10 cellular contexts compared by ENCODE assay signal in the genomic region with DNA sequence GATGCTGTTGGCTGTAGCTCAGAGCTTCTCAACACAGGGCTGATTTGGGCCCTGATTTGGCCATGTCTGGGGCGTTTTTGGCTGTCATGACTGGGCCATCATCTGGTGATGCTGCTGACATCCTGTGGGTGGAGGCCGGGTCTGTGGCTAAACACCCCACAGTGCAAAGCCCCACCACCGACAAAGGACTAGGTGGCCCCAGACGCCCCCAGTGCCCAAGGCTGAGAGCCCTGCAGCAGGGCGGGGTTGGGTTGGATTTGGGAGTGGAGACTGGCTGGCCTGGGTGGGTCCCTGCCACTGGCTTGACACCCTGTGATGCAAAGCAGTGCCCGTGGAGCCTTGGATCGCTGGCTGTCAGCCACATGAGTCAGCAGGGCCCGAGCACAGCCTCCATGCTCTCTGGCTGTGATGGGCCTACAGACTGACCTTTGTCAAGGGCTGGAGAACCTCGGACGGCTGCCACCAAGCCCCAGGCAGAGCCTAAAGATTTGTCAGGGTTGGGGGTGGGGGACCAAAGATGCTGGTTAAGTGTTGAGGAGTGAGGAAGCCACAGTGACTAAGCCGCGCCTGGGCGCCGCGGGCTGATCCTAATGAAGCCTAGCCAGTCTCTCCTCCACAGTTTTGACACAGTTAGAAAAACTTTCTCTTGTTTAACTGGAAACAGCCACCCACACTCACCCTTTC. TPM values are rescaled to one million over a fixed set of nuclear protein-coding genes. Genes with fewer than 3 reads are reported as not detected.
DNase-seq lines count a peak whose midpoint lies in the region; ATAC-seq and TF ChIP-seq lines count a peak whose summit lies in the region.
"Had no signal": no experiment of that assay in that cellular context is flagged by ENCODE, and none has a peak within 500 bp of the region (broad histone marks: within the 10 kb centered on the region; RNA-seq: fewer than 3 reads in every experiment).

No MANE protein-coding gene starts in this region.

- WGBS in esophagus squamous epithelium, 2 donors: 49 to 73% methylated on average over 3 to 12 of the region's 15 CpGs
- 15 to 24% methylated on average over 15 of the region's 15 CpGs for WGBS in aorta, 2 donors

- DNase-seq in activated CD8-positive, alpha-beta T cell treated with anti-CD3 and anti-CD28 coated beads for 36 hours: peak; percentile 36
- no peak for DNase-seq in activated CD8-positive, alpha-beta T cell treated with anti-CD3 and anti-CD28 coated beads, Interleukin-2, amount 10 ng/mL, durations not matched to agents 7 days and 5 days
- DNase-seq in esophagus squamous epithelium (lab: John Stamatoyannopoulos, UW): no peak
- DNase-seq in aorta: peak; percentile 94 to 95
- no peak for DNase-seq in NCI-H69 (lab: John Stamatoyannopoulos, UW)
- no peak for DNase-seq in activated CD8-positive, alpha-beta memory T cell treated with anti-CD3 and anti-CD28 coated beads, Interleukin-2, amount 50 U/mL, for 48 hours
- DNase-seq: activated CD8-positive, alpha-beta memory T cell treated with anti-CD3 and anti-CD28 coated beads, Interleukin-2, amount 50 U/mL, for 4 hours; NCI-H2081 had no signal

- CTCF ChIA-PET in activated CD8-positive, alpha-beta T cell treated with anti-CD3 and anti-CD28 coated beads for 36 hours (lab: Charles Lee): no interaction called here
- CTCF ChIA-PET in activated CD8-positive, alpha-beta T cell treated with anti-CD3 and anti-CD28 coated beads, Interleukin-2, amount 10 ng/mL, durations not matched to agents 7 days and 5 days (lab: Charles Lee): no interaction called here

- no peak overlapping the region for H3K27ac Mint-ChIP-seq in activated CD8-positive, alpha-beta T cell treated with anti-CD3 and anti-CD28 coated beads for 36 hours
- H3K27ac Mint-ChIP-seq in activated CD8-positive, alpha-beta T cell treated with anti-CD3 and anti-CD28 coated beads, Interleukin-2, amount 10 ng/mL, durations not matched to agents 7 days and 5 days: no peak overlapping the region

- H3K4me1 Mint-ChIP-seq in activated CD8-positive, alpha-beta T cell treated with anti-CD3 and anti-CD28 coated beads for 36 hours (ENCODE audit: low read depth): peaks cover 3% of the 10 kb centered on the region
- no peaks in the 10 kb centered on the region for H3K4me1 Mint-ChIP-seq in activated CD8-positive, alpha-beta T cell treated with anti-CD3 and anti-CD28 coated beads, Interleukin-2, amount 10 ng/mL, durations not matched to agents 7 days and 5 days (ENCODE audit: low read depth)

- peaks cover 0 to 28% (median 9%) of the 10 kb centered on the region in 3 donors for H3K4me1 ChIP-seq in esophagus squamous epithelium
- H3K4me1 ChIP-seq in mucosa of rectum (ENCODE audit: control insufficient read depth in 2 of 2, insufficient read depth in 2 of 2, low read length in 2 of 2): peaks cover 2% of the 10 kb centered on the region in 2 donors
- no peaks in the 10 kb centered on the region for H3K4me1 ChIP-seq in aorta (ENCODE audit: control insufficient read depth in 1 of 2, insufficient read depth in 2 of 2, low read length in 2 of 2)

- no peaks in the 10 kb centered on the region for H3K36me3 Mint-ChIP-seq in activated CD8-positive, alpha-beta T cell treated with anti-CD3 and anti-CD28 coated beads for 36 hours (ENCODE audit: low read depth)
- no peaks in the 10 kb centered on the region for H3K36me3 Mint-ChIP-seq in activated CD8-positive, alpha-beta T cell treated with anti-CD3 and anti-CD28 coated beads, Interleukin-2, amount 10 ng/mL, durations not matched to agents 7 days and 5 days (ENCODE audit: low read depth)

- H3K4me3 ChIP-seq in esophagus squamous epithelium: no peak overlapping the region
- H3K4me3 ChIP-seq in mucosa of rectum (ENCODE audit: low read length in 2 of 2): no peak overlapping the region
- H3K4me3 ChIP-seq in aorta (ENCODE audit: low read length in 2 of 2): no peak overlapping the region

- H3K9me3 ChIP-seq in esophagus squamous epithelium (no peaks in the 10 kb centered on the region), mucosa of rectum (ENCODE audit: control insufficient read depth in 2 of 2, low read length in 2 of 2) (no peaks in the 10 kb centered on the region), aorta (ENCODE audit: control insufficient read depth, low read length) (no peaks in the 10 kb centered on the region)

- H3K27me3 ChIP-seq in esophagus squamous epithelium (peaks cover 0 to 16% (median 0%) of the 10 kb centered on the region in 4 donors), mucosa of rectum (ENCODE audit: control insufficient read depth in 2 of 2, insufficient read depth in 2 of 2, low read length in 2 of 2) (no peaks in the 10 kb centered on the region), aorta (ENCODE audit: control insufficient read depth in 1 of 2, insufficient read depth in 2 of 2, low read length in 1 of 2) (no peaks in the 10 kb centered on the region)

- peak; percentile 49 for ATAC-seq in activated CD8-positive, alpha-beta T cell treated with anti-CD3 and anti-CD28 coated beads for 36 hours
- ATAC-seq in activated CD8-positive, alpha-beta T cell treated with anti-CD3 and anti-CD28 coated beads, Interleukin-2, amount 10 ng/mL, durations not matched to agents 7 days and 5 days: no peak
- ATAC-seq in aorta (ENCODE audit: low FRiP score) (peak; percentile 89), HG03469 (IDR thresholded peaks at IDR 0.05; ENCODE audit: unreplicated experiment) (no peak)

- POLR2A ChIA-PET in activated CD8-positive, alpha-beta T cell treated with anti-CD3 and anti-CD28 coated beads for 36 hours (lab: Charles Lee): no interaction called here
- POLR2A ChIA-PET in activated CD8-positive, alpha-beta T cell treated with anti-CD3 and anti-CD28 coated beads, Interleukin-2, amount 10 ng/mL, durations not matched to agents 7 days and 5 days (lab: Charles Lee): no interaction called here

- intact Hi-C loops in activated CD8-positive, alpha-beta T cell treated with anti-CD3 and anti-CD28 coated beads for 36 hours (cut with micrococcal nuclease): no loop called here
- intact Hi-C loops in esophagus squamous epithelium (cut with DNase I): no loop called here
- intact Hi-C loops in aorta (cut with DNase I): loop anchor here in 1 of 2 donors (5.0 kb wide), 1 partner anchor 134 kb away; the partner anchor contains the start of gene MSX1

- H3K36me3 ChIP-seq in esophagus squamous epithelium (no peaks in the 10 kb centered on the region), mucosa of rectum (ENCODE audit: control insufficient read depth in 2 of 2, insufficient read depth in 2 of 2, low read length in 2 of 2) (no peaks in the 10 kb centered on the region), aorta (ENCODE audit: control insufficient read depth in 1 of 2, insufficient read depth in 2 of 2, low read length in 1 of 2) (no peaks in the 10 kb centered on the region)

- H3K9ac ChIP-seq in mucosa of rectum (ENCODE audit: low read depth in 1 of 2, low read length in 2 of 2): no peak overlapping the region

- peak overlapping the region in 3 of 4 donors; percentile 48 to 90 (median 76) for H3K27ac ChIP-seq in esophagus squamous epithelium
- H3K27ac ChIP-seq in mucosa of rectum (ENCODE audit: low read depth in 2 of 2, low read length in 2 of 2): peak overlapping the region; percentile 48 to 54
- peak overlapping the region in 1 of 2 donors; percentile 75 for H3K27ac ChIP-seq in aorta (ENCODE audit: low read depth in 1 of 2, low read length in 2 of 2)

- no peaks in the 10 kb centered on the region for H3K9me3 Mint-ChIP-seq in activated CD8-positive, alpha-beta T cell treated with anti-CD3 and anti-CD28 coated beads for 36 hours
- H3K9me3 Mint-ChIP-seq in activated CD8-positive, alpha-beta T cell treated with anti-CD3 and anti-CD28 coated beads, Interleukin-2, amount 10 ng/mL, durations not matched to agents 7 days and 5 days (ENCODE audit: insufficient read depth): no peaks in the 10 kb centered on the region

- H3K27me3 Mint-ChIP-seq in activated CD8-positive, alpha-beta T cell treated with anti-CD3 and anti-CD28 coated beads for 36 hours: peaks cover 10% of the 10 kb centered on the region
- H3K27me3 Mint-ChIP-seq in activated CD8-positive, alpha-beta T cell treated with anti-CD3 and anti-CD28 coated beads, Interleukin-2, amount 10 ng/mL, durations not matched to agents 7 days and 5 days (ENCODE audit: low read depth): no peaks in the 10 kb centered on the region

- no peak for TF ChIP-seq CTCF in activated CD8-positive, alpha-beta T cell treated with anti-CD3 and anti-CD28 coated beads for 36 hours (IDR thresholded peaks at IDR 0.05)
- TF ChIP-seq CTCF in esophagus squamous epithelium (IDR thresholded peaks at IDR 0.05): no peak

- no peak overlapping the region for H3K4me3 Mint-ChIP-seq in activated CD8-positive, alpha-beta T cell treated with anti-CD3 and anti-CD28 coated beads for 36 hours
- no peak overlapping the region for H3K4me3 Mint-ChIP-seq in activated CD8-positive, alpha-beta T cell treated with anti-CD3 and anti-CD28 coated beads, Interleukin-2, amount 10 ng/mL, durations not matched to agents 7 days and 5 days

- no peak for TF ChIP-seq POLR2A in esophagus squamous epithelium (IDR thresholded peaks at IDR 0.05)

RNA-seq across cellular contexts. Expression of gene CYTL1, which starts 28.3 kb away (rescaled TPM):
- total RNA-seq in activated CD8-positive, alpha-beta T cell treated with anti-CD3 and anti-CD28 coated beads for 36 hours: not detected
- total RNA-seq in activated CD8-positive, alpha-beta T cell treated with anti-CD3 and anti-CD28 coated beads, Interleukin-2, amount 10 ng/mL, durations not matched to agents 7 days and 5 days: not detected
- 1 to 10 TPM in 2 of 4 donors, not detected in 2; 1.0 to 2.5 TPM for total RNA-seq in esophagus squamous epithelium
- 10 to 100 TPM in 1 of 2 donors, 1 to 10 TPM in 1; 4.3 to 15.2 TPM for total RNA-seq in aorta
- polyA plus RNA-seq in aorta: 10 to 100 TPM; 29.9 to 73.5 TPM

Comparison
In these comparisons a context has a peak if more than half of its experiments do, and no peak if none do; other contexts are left out.
1. ATAC-seq: peak in activated CD8-positive, alpha-beta T cell treated with anti-CD3 and anti-CD28 coated beads for 36 hours (single experiment) and aorta (single experiment); none in activated CD8-positive, alpha-beta T cell treated with anti-CD3 and anti-CD28 coated beads, Interleukin-2, amount 10 ng/mL, durations not matched to agents 7 days and 5 days (single experiment) and HG03469 (single experiment).
2. DNase-seq: peak in activated CD8-positive, alpha-beta T cell treated with anti-CD3 and anti-CD28 coated beads for 36 hours (single experiment) and aorta (2 of 2); none in activated CD8-positive, alpha-beta T cell treated with anti-CD3 and anti-CD28 coated beads, Interleukin-2, amount 10 ng/mL, durations not matched to agents 7 days and 5 days (single experiment), esophagus squamous epithelium (single experiment), NCI-H69 (single experiment) and activated CD8-positive, alpha-beta memory T cell treated with anti-CD3 and anti-CD28 coated beads, Interleukin-2, amount 50 U/mL, for 48 hours (single experiment).